ENCODE assay signal across 8 cellular contexts in the genomic region with DNA sequence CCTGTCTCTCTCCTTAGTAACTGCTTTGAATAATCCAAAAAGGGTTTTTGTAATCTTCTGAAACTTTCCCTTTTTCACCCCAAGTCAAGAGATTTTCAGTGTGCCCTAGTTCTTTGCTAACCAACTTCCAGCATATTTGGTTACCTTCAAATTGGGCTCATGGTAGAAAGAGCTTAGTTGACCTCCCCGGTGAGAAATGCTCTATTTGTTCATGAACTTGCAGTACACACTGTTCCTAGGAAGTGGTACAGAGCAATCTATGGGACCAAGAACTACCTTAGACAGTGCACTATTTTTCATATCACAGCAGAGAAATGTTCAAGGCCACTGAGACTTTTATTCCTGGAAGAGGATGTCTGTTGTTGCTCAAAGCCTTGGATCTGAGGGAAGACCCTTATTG. TPM values are rescaled to one million over a fixed set of nuclear protein-coding genes. Genes with fewer than 3 reads are reported as not detected.
A peak's percentile ranks its signal among the peaks of the same experiment; 100 is the strongest.
DNase-seq lines count a peak whose midpoint lies in the region; ATAC-seq, FAIRE-seq and TF ChIP-seq lines count a peak whose summit lies in the region.

No MANE protein-coding gene starts in this region.

- RAD21 ChIA-PET in GM12878 (lab: Charles Lee; ENCODE audit: unreplicated experiment) = interaction anchor here (0.9 to 5.6 kb wide), 3 partner anchors 14 to 38 kb away, joined by 4 to 42 read pairs (median 41); a partner anchor contains a TSS

- no TSS peak for BruUV-seq in GM12878 (replicated peaks; lab: Mats Ljungman, UMichigan)

- H3K9ac ChIP-seq in GM12878 (ENCODE audit: control insufficient read depth, insufficient read depth, low read length) = peak overlapping the region; percentile 60

- H3K9me3 Mint-ChIP-seq in IgD-negative memory B cell = no peaks in the 10 kb centered on the region
- H3K9me3 Mint-ChIP-seq in naive thymus-derived CD4-positive, alpha-beta T cell = no peaks in the 10 kb centered on the region

- peaks cover 24% of the 10 kb centered on the region for H3K4me1 ChIP-seq in GM12878 (ENCODE audit: control insufficient read depth, insufficient read depth, low read length)
- H3K4me1 ChIP-seq in naive thymus-derived CD4-positive, alpha-beta T cell (ENCODE audit: control insufficient read depth in 2 of 2, insufficient read depth in 2 of 2, low read length in 2 of 2) = peaks cover 16 to 18% of the 10 kb centered on the region in 2 donors

- H3K4me1 Mint-ChIP-seq in IgD-negative memory B cell = peaks cover 10 to 21% (median 14%) of the 10 kb centered on the region in 3 donors
- peaks cover 18 to 36% (median 31%) of the 10 kb centered on the region in 7 donors for H3K4me1 Mint-ChIP-seq in naive thymus-derived CD4-positive, alpha-beta T cell

- SMC1A ChIA-PET in GM12878 (lab: Charles Lee; ENCODE audit: uncharacterized antibody, unreplicated experiment) = interaction anchor here (1.5 to 4.8 kb wide), 5 partner anchors 14 to 100 kb away, joined by 4 to 42 read pairs (median 15); a partner anchor contains a TSS

- no peak for TF ChIP-seq POLR2A in GM12878 (IDR thresholded peaks at IDR 0.05; ENCODE audit: low read depth, low read length)

- POLR2A ChIA-PET in AG04449 (lab: Yijun Ruan, JAX) (interaction anchor here (1.2 to 8.8 kb wide), 7 partner anchors 9 to 101 kb away, joined by 4 to 164 read pairs (median 19); a partner anchor contains a TSS), GM12878 (lab: Charles Lee) (interaction anchor here (0.5 to 8.9 kb wide), 7 partner anchors 13 to 222 kb away, joined by 3 to 84 read pairs (median 19); a partner anchor contains a TSS)
- POLR2A ChIA-PET in naive thymus-derived CD4-positive, alpha-beta T cell (lab: Charles Lee) = interaction anchor here (0.8 to 4.4 kb wide), 17 partner anchors 12 to 164 kb away, joined by 3 to 90 read pairs (median 12); a partner anchor contains a TSS

- H3K27ac ChIP-seq in GM12878 (ENCODE audit: control insufficient read depth, insufficient read depth) = peak overlapping the region; percentile 84
- H3K27ac ChIP-seq in naive thymus-derived CD4-positive, alpha-beta T cell (ENCODE audit: low read depth, low read length) = peak overlapping the region; percentile 70

- peak overlapping the region in 2 of 3 donors; percentile 13 to 34 for H3K27ac Mint-ChIP-seq in IgD-negative memory B cell
- H3K27ac Mint-ChIP-seq in naive thymus-derived CD4-positive, alpha-beta T cell = peak overlapping the region; percentile 70 to 99 (median 96)

- peaks cover 41% of the 10 kb centered on the region for H3K79me2 ChIP-seq in GM12878 (ENCODE audit: control insufficient read depth, insufficient read depth, low read length)

- H4K20me1 ChIP-seq in GM12878 (ENCODE audit: control insufficient read depth, insufficient read depth) = no peaks in the 10 kb centered on the region

- H3K4me3 Mint-ChIP-seq in IgD-negative memory B cell = peak overlapping the region in 3 of 4 donors; percentile 34 to 95 (median 87)
- H3K4me3 Mint-ChIP-seq in naive thymus-derived CD4-positive, alpha-beta T cell = peak overlapping the region; percentile 89 to 100 (median 94)

- H3K36me3 ChIP-seq in GM12878 (ENCODE audit: control insufficient read depth in 2 of 2, insufficient read depth in 2 of 2, low read length in 1 of 2) = peaks cover 21 to 30% of the 10 kb centered on the region in 2 experiments
- H3K36me3 ChIP-seq in naive thymus-derived CD4-positive, alpha-beta T cell (ENCODE audit: control insufficient read depth in 2 of 3, insufficient read depth in 3 of 3, low read length in 3 of 3) = peaks cover 13 to 37% (median 18%) of the 10 kb centered on the region in 3 experiments

- 100% methylated on average over 1 of the region's 1 CpG for WGBS in GM12878 (ENCODE audit: insufficient coverage, insufficient replicate concordance, low lambda C conversion rate, missing lambda C conversion rate)

- intact Hi-C loops in GM12878 (cut with micrococcal nuclease; ENCODE audit: unreplicated experiment) = loop anchor here (5.0 kb wide), 1 partner anchor 166 kb away; a partner anchor contains a TSS
- intact Hi-C loops in naive thymus-derived CD4-positive, alpha-beta T cell (cut with micrococcal nuclease) = loop anchor here in 1 of 2 donors (5.0 kb wide), 2 partner anchors 254 to 334 kb away; a partner anchor contains a TSS

- H3K27me3 ChIP-seq in GM12878 (replicated peaks in 1 of 2; ENCODE audit: control insufficient read depth in 2 of 2, insufficient read depth in 2 of 2, low read length in 1 of 2) = no peaks in the 10 kb centered on the region
- no peaks in the 10 kb centered on the region for H3K27me3 ChIP-seq in naive thymus-derived CD4-positive, alpha-beta T cell (ENCODE audit: control insufficient read depth in 2 of 2, insufficient read depth in 2 of 2, low read length in 2 of 2)

- peaks cover 10% of the 10 kb centered on the region for H3K36me3 Mint-ChIP-seq in IgD-negative memory B cell
- peaks cover 9 to 26% (median 11%) of the 10 kb centered on the region in 5 donors for H3K36me3 Mint-ChIP-seq in naive thymus-derived CD4-positive, alpha-beta T cell

- H3K4me3 ChIP-seq in AG04449 (ENCODE audit: low read depth, low read length) (peak overlapping the region; percentile 69), GM12878 (peak overlapping the region; percentile 82)
- H3K4me3 ChIP-seq in naive thymus-derived CD4-positive, alpha-beta T cell (ENCODE audit: low read length) = no peak overlapping the region

- H3K4me2 ChIP-seq in GM12878 (ENCODE audit: control insufficient read depth, insufficient read depth) = peak overlapping the region; percentile 45; the same call in 1 of the 2 replicates

- no peak for DNase-seq in AG04449 (ENCODE audit: low read depth, low spot score)
- no peak for DNase-seq in GM12878 (ENCODE audit: low read depth, low spot score)
- DNase-seq in naive thymus-derived CD4-positive, alpha-beta T cell = no peak
- DNase-seq in NCI-H2029 (lab: John Stamatoyannopoulos, UW) = no peak
- DNase-seq in HT-29 (ENCODE audit: low spot score) = no peak
- no peak for DNase-seq in NCI-H1436 treated with DMSO at 0.1 percent for 48 hours (lab: John Stamatoyannopoulos, UW)

- H3K27me3 Mint-ChIP-seq in IgD-negative memory B cell = no peaks in the 10 kb centered on the region
- no peaks in the 10 kb centered on the region for H3K27me3 Mint-ChIP-seq in naive thymus-derived CD4-positive, alpha-beta T cell

- TF ChIP-seq RAD21 in GM12878 (IDR thresholded peaks at IDR 0.05; ENCODE audit: insufficient read depth, low read depth, low read length) = no peak

- H3K9me3 ChIP-seq in GM12878 (replicated peaks; ENCODE audit: control insufficient read depth, insufficient read depth, low read length) = no peaks in the 10 kb centered on the region
- no peaks in the 10 kb centered on the region for H3K9me3 ChIP-seq in naive thymus-derived CD4-positive, alpha-beta T cell (ENCODE audit: control insufficient read depth in 2 of 3, low read length in 3 of 3)

- CTCF ChIA-PET in AG04449 (lab: Yijun Ruan, JAX) = interaction anchor here (0.9 to 18.1 kb wide), 6 partner anchors 14 to 100 kb away, joined by 3 to 316 read pairs (median 28); a partner anchor contains a TSS
- CTCF ChIA-PET in GM12878 (lab: Yijun Ruan, JAX) = interaction anchor here (1.8 to 9.9 kb wide), 5 partner anchors 15 to 130 kb away, joined by 4 to 173 read pairs (median 22); a partner anchor contains a TSS
- CTCF ChIA-PET in naive thymus-derived CD4-positive, alpha-beta T cell (lab: Charles Lee) = interaction anchor here (1.1 to 5.3 kb wide), 4 partner anchors 15 to 101 kb away, joined by 3 to 40 read pairs (median 18); a partner anchor contains a TSS

- H2AFZ ChIP-seq in GM12878 (ENCODE audit: control insufficient read depth, low read depth, low read length) = no peak overlapping the region

- ATAC-seq in GM12878 (no peak), HG03378 (IDR thresholded peaks at IDR 0.05; ENCODE audit: unreplicated experiment) (no peak)
- no peak for ATAC-seq in naive thymus-derived CD4-positive, alpha-beta T cell

- in situ Hi-C loops in GM12878 (cut with MboI) = no loop called here

- TF ChIP-seq EP300 in GM12878 (IDR thresholded peaks at IDR 0.05; ENCODE audit: borderline replicate concordance in 1 of 2, control insufficient read depth in 1 of 2, low read depth in 2 of 2, low read length in 2 of 2) = no peak

- FAIRE-seq in GM12878 (lab: Jason Lieb, UNC) = no peak

- TF ChIP-seq CTCF in AG04449 (IDR thresholded peaks at IDR 0.05; ENCODE audit: insufficient read depth, low read length, missing control alignments) (no peak), GM12878 (IDR thresholded peaks at IDR 0.05 in 2 of 3, conservative IDR thresholded peaks at IDR 0.05 in 1 of 3; ENCODE audit: control insufficient read depth in 2 of 3, extremely low read depth in 1 of 3, insufficient read depth in 1 of 3, low read depth in 3 of 3, low read length in 3 of 3) (no peak)

RNA-seq across cellular contexts. Expression of a gene that starts 1.7 kb away (rescaled TPM):
- polyA plus RNA-seq in IgD-negative memory B cell = 33.2 TPM
- total RNA-seq in GM12878 (2013; cell fraction: nucleolus; rRNA removed) = 29.4 and 32.9 TPM in 2 replicates
- total RNA-seq in GM12878 (2014; rRNA removed) = 76.5 and 80.4 TPM in 2 replicates
- total RNA-seq in GM12878 (2014; rRNA removed; fragmentation: Illumina TruSeq; extraction: Trizol) = 49.5 and 51.2 TPM in 2 replicates
- total RNA-seq in GM12878 (2021) = 124 and 135 TPM in 2 replicates
- polyA plus RNA-seq in GM12878 (2011; ENCODE audit: low read depth) = 20.1 TPM
- polyA plus RNA-seq in GM12878 (2011; rRNA removed) = 32.5 and 68.4 TPM in 2 replicates
- polyA plus RNA-seq in GM12878 (2011; cell fraction: cytosol; rRNA removed) = 69.1 and 92.3 TPM in 2 replicates
- polyA plus RNA-seq in GM12878 (2011; cell fraction: nucleus; rRNA removed) = 159 and 187 TPM in 2 replicates
- polyA plus RNA-seq in GM12878 (2012) = 40.8 and 41.4 TPM in 2 replicates
- polyA plus RNA-seq in GM12878 (2014; fragmentation: Illumina TruSeq; extraction: Trizol) = 33.9 and 87.5 TPM in 2 replicates
- polyA plus RNA-seq in GM12878 (2014; fragmentation: Nextera tagmentation; extraction: Ambion mirVana) = 1 to 10 TPM; 2.5 to 5.2 TPM
- 68.9 and 77.6 TPM in 2 replicates for polyA plus RNA-seq in GM12878 (2014; rRNA removed)
- polyA plus RNA-seq in GM12878 (2016; fragmentation: Nextera tagmentation; extraction: Ambion mirVana) = 100 to 1,000 TPM; 110 to 112 TPM
- polyA minus RNA-seq in GM12878 (2011; rRNA and poly(A)+ RNA removed) = 97.6 and 110 TPM in 2 replicates
- 31.0 and 39.1 TPM in 2 replicates for polyA minus RNA-seq in GM12878 (2011; cell fraction: cytosol; rRNA and poly(A)+ RNA removed)
- 25.4 and 49.1 TPM in 2 replicates for polyA minus RNA-seq in GM12878 (2011; cell fraction: nucleus; rRNA and poly(A)+ RNA removed)
- 100 to 1,000 TPM in 1 of 5 experiments, 10 to 100 TPM in 4; 58.0 to 134 (median 71.1) TPM for total RNA-seq in naive thymus-derived CD4-positive, alpha-beta T cell
- polyA plus RNA-seq in naive thymus-derived CD4-positive, alpha-beta T cell = 10 to 100 TPM; 51.9 to 71.5 TPM
- 122 and 136 TPM in 2 replicates for total RNA-seq in HT-29 (2014; rRNA removed; shearing (Covaris generic))

RNA-seq across cellular contexts. Expression of a gene that starts 2.5 kb away (rescaled TPM):
- polyA plus RNA-seq in IgD-negative memory B cell = 0.60 TPM
- 43.5 and 44.8 TPM in 2 replicates for total RNA-seq in GM12878 (2013; cell fraction: nucleolus; rRNA removed)
- 112 and 117 TPM in 2 replicates for total RNA-seq in GM12878 (2014; rRNA removed)
- total RNA-seq in GM12878 (2014; rRNA removed; fragmentation: Illumina TruSeq; extraction: Trizol) = 69.1 and 70.8 TPM in 2 replicates
- 68.6 and 72.7 TPM in 2 replicates for total RNA-seq in GM12878 (2021)
- 16.7 TPM for polyA plus RNA-seq in GM12878 (2011; ENCODE audit: low read depth)
- 70.1 and 82.6 TPM in 2 replicates for polyA plus RNA-seq in GM12878 (2011; rRNA removed)
- polyA plus RNA-seq in GM12878 (2011; cell fraction: cytosol; rRNA removed) = 116 and 142 TPM in 2 replicates
- polyA plus RNA-seq in GM12878 (2011; cell fraction: nucleus; rRNA removed) = 188 and 221 TPM in 2 replicates
- 34.8 and 49.7 TPM in 2 replicates for polyA plus RNA-seq in GM12878 (2012)
- 103 and 113 TPM in 2 replicates for polyA plus RNA-seq in GM12878 (2014; fragmentation: Illumina TruSeq; extraction: Trizol)
- polyA plus RNA-seq in GM12878 (2014; fragmentation: Nextera tagmentation; extraction: Ambion mirVana) = 10 to 100 TPM; 34.5 to 47.3 TPM
- 138 and 148 TPM in 2 replicates for polyA plus RNA-seq in GM12878 (2014; rRNA removed)
- polyA plus RNA-seq in GM12878 (2016; fragmentation: Nextera tagmentation; extraction: Ambion mirVana) = 100 to 1,000 TPM; 131 to 132 TPM
- 43.1 and 77.0 TPM in 2 replicates for polyA minus RNA-seq in GM12878 (2011; rRNA and poly(A)+ RNA removed)
- polyA minus RNA-seq in GM12878 (2011; cell fraction: cytosol; rRNA and poly(A)+ RNA removed) = 37.1 and 52.8 TPM in 2 replicates
- 58.0 and 75.9 TPM in 2 replicates for polyA minus RNA-seq in GM12878 (2011; cell fraction: nucleus; rRNA and poly(A)+ RNA removed)
- 10 to 100 TPM in 1 of 5 experiments, 1 to 10 TPM in 3, under 1 TPM in 1; 0.64 to 55.6 (median 1.8) TPM for total RNA-seq in naive thymus-derived CD4-positive, alpha-beta T cell
- polyA plus RNA-seq in naive thymus-derived CD4-positive, alpha-beta T cell = under 1 TPM in 1 of 2 donors, not detected in 1; 0.94 TPM
- total RNA-seq in HT-29 (2014; rRNA removed; shearing (Covaris generic)) = 95.5 and 126 TPM in 2 replicates

RNA-seq across cellular contexts. Expression of a gene that starts 12.9 kb away (rescaled TPM):
- polyA plus RNA-seq in IgD-negative memory B cell = not detected
- total RNA-seq in GM12878 (2013; cell fraction: nucleolus; rRNA removed) = not detected in 2 replicates
- total RNA-seq in GM12878 (2014; rRNA removed) = 0.23 and 0.33 TPM in 2 replicates
- total RNA-seq in GM12878 (2014; rRNA removed; fragmentation: Illumina TruSeq; extraction: Trizol) = 0.23 and 0.58 TPM in 2 replicates
- 0.16 and 0.46 TPM in 2 replicates for total RNA-seq in GM12878 (2021)
- polyA plus RNA-seq in GM12878 (2011; ENCODE audit: low read depth) = 0.76 TPM
- polyA plus RNA-seq in GM12878 (2011; rRNA removed) = 0.05 and 0.12 TPM in 2 replicates
- polyA plus RNA-seq in GM12878 (2011; cell fraction: cytosol; rRNA removed) = 0.12 and 0.20 TPM in 2 replicates
- polyA plus RNA-seq in GM12878 (2011; cell fraction: nucleus; rRNA removed) = 0.37 and 0.41 TPM in 2 replicates
- 1.5 and 1.6 TPM in 2 replicates for polyA plus RNA-seq in GM12878 (2012)
- 0.16 and 0.38 TPM in 2 replicates for polyA plus RNA-seq in GM12878 (2014; fragmentation: Illumina TruSeq; extraction: Trizol)
- under 1 TPM; 0.18 to 0.24 TPM for polyA plus RNA-seq in GM12878 (2014; fragmentation: Nextera tagmentation; extraction: Ambion mirVana)
- polyA plus RNA-seq in GM12878 (2014; rRNA removed) = 0.46 and 0.55 TPM in 2 replicates
- polyA plus RNA-seq in GM12878 (2016; fragmentation: Nextera tagmentation; extraction: Ambion mirVana) = 1 to 10 TPM in 1 of 2 experiments, under 1 TPM in 1; 0.33 to 1.1 TPM
- polyA minus RNA-seq in GM12878 (2011; rRNA and poly(A)+ RNA removed) = not detected in 2 replicates
- not detected in 2 replicates for polyA minus RNA-seq in GM12878 (2011; cell fraction: cytosol; rRNA and poly(A)+ RNA removed)
- polyA minus RNA-seq in GM12878 (2011; cell fraction: nucleus; rRNA and poly(A)+ RNA removed) = not detected in 2 replicates
- 10 to 100 TPM in 2 of 5 experiments, 1 to 10 TPM in 2, under 1 TPM in 1; 0.63 to 11.8 (median 3.2) TPM for total RNA-seq in naive thymus-derived CD4-positive, alpha-beta T cell
- under 1 TPM in 1 of 2 donors, not detected in 1; 0.23 TPM for polyA plus RNA-seq in naive thymus-derived CD4-positive, alpha-beta T cell
- total RNA-seq in HT-29 (2014; rRNA removed; shearing (Covaris generic)) = 0.97 TPM in 1 of 2 replicates, not detected in the other

RNA-seq across cellular contexts. Expression of a gene that starts 13.7 kb away (rescaled TPM):
- polyA plus RNA-seq in IgD-negative memory B cell (490 TPM), GM12878 (2011; rRNA removed) (2,490 and 3,306 TPM in 2 replicates), GM12878 (2014; fragmentation: Illumina TruSeq; extraction: Trizol) (1,383 and 1,555 TPM in 2 replicates), GM12878 (2014; fragmentation: Nextera tagmentation; extraction: Ambion mirVana) (1,000 to 10,000 TPM; 5,044 to 7,349 TPM), GM12878 (2014; rRNA removed) (993 and 1,045 TPM in 2 replicates), GM12878 (2016; fragmentation: Nextera tagmentation; extraction: Ambion mirVana) (1,000 to 10,000 TPM; 1,723 to 1,836 TPM)
- total RNA-seq in GM12878 (2013; cell fraction: nucleolus; rRNA removed) = 241 and 245 TPM in 2 replicates
- total RNA-seq in GM12878 (2014; rRNA removed) (1,631 and 1,672 TPM in 2 replicates), GM12878 (2014; rRNA removed; fragmentation: Illumina TruSeq; extraction: Trizol) (1,031 and 1,059 TPM in 2 replicates), GM12878 (2021) (916 and 925 TPM in 2 replicates)
- polyA plus RNA-seq in GM12878 (2011; ENCODE audit: low read depth) = 983 TPM
- 4,014 and 4,139 TPM in 2 replicates for polyA plus RNA-seq in GM12878 (2011; cell fraction: cytosol; rRNA removed)
- 1,795 and 2,574 TPM in 2 replicates for polyA plus RNA-seq in GM12878 (2011; cell fraction: nucleus; rRNA removed)
- 950 and 1,245 TPM in 2 replicates for polyA plus RNA-seq in GM12878 (2012)
- 2,164 and 3,065 TPM in 2 replicates for polyA minus RNA-seq in GM12878 (2011; rRNA and poly(A)+ RNA removed)
- 419 and 459 TPM in 2 replicates for polyA minus RNA-seq in GM12878 (2011; cell fraction: cytosol; rRNA and poly(A)+ RNA removed)
- 411 and 481 TPM in 2 replicates for polyA minus RNA-seq in GM12878 (2011; cell fraction: nucleus; rRNA and poly(A)+ RNA removed)
- 1,000 to 10,000 TPM in 1 of 5 experiments, 100 to 1,000 TPM in 3, 10 to 100 TPM in 1; 89.7 to 1,293 (median 134) TPM for total RNA-seq in naive thymus-derived CD4-positive, alpha-beta T cell
- polyA plus RNA-seq in naive thymus-derived CD4-positive, alpha-beta T cell = 100 to 1,000 TPM; 330 to 435 TPM
- 1,358 and 1,438 TPM in 2 replicates for total RNA-seq in HT-29 (2014; rRNA removed; shearing (Covaris generic))

RNA-seq across cellular contexts. Expression of a gene that starts 19.5 kb away (rescaled TPM):
- 10.6 TPM for polyA plus RNA-seq in IgD-negative memory B cell
- 0.34 and 0.52 TPM in 2 replicates for total RNA-seq in GM12878 (2013; cell fraction: nucleolus; rRNA removed)
- 4.2 and 5.6 TPM in 2 replicates for total RNA-seq in GM12878 (2014; rRNA removed)
- total RNA-seq in GM12878 (2014; rRNA removed; fragmentation: Illumina TruSeq; extraction: Trizol) = 1.8 and 2.0 TPM in 2 replicates
- total RNA-seq in GM12878 (2021) = 3.4 and 3.9 TPM in 2 replicates
- 0.56 TPM for polyA plus RNA-seq in GM12878 (2011; ENCODE audit: low read depth)
- 0.29 and 0.58 TPM in 2 replicates for polyA plus RNA-seq in GM12878 (2011; rRNA removed)
- polyA plus RNA-seq in GM12878 (2011; cell fraction: cytosol; rRNA removed) = 0.87 and 1.3 TPM in 2 replicates
- 1.1 and 1.2 TPM in 2 replicates for polyA plus RNA-seq in GM12878 (2011; cell fraction: nucleus; rRNA removed)
- polyA plus RNA-seq in GM12878 (2012) = 2.0 and 2.2 TPM in 2 replicates
- polyA plus RNA-seq in GM12878 (2014; fragmentation: Illumina TruSeq; extraction: Trizol) = 0.24 and 0.56 TPM in 2 replicates
- polyA plus RNA-seq in GM12878 (2014; fragmentation: Nextera tagmentation; extraction: Ambion mirVana) = under 1 TPM; 0.08 to 0.24 TPM
- polyA plus RNA-seq in GM12878 (2014; rRNA removed) = 4.9 and 5.6 TPM in 2 replicates
- polyA plus RNA-seq in GM12878 (2016; fragmentation: Nextera tagmentation; extraction: Ambion mirVana) = 1 to 10 TPM; 4.7 to 5.3 TPM
- 0.21 and 0.22 TPM in 2 replicates for polyA minus RNA-seq in GM12878 (2011; rRNA and poly(A)+ RNA removed)
- polyA minus RNA-seq in GM12878 (2011; cell fraction: cytosol; rRNA and poly(A)+ RNA removed) = 0.94 TPM in 1 of 2 replicates, not detected in the other
- 0.73 and 1.1 TPM in 2 replicates for polyA minus RNA-seq in GM12878 (2011; cell fraction: nucleus; rRNA and poly(A)+ RNA removed)
- total RNA-seq in naive thymus-derived CD4-positive, alpha-beta T cell = 10 to 100 TPM in 3 of 5 experiments, 1 to 10 TPM in 2; 5.1 to 20.2 (median 11.2) TPM
- 10 to 100 TPM; 10.8 to 14.5 TPM for polyA plus RNA-seq in naive thymus-derived CD4-positive, alpha-beta T cell
- total RNA-seq in HT-29 (2014; rRNA removed; shearing (Covaris generic)) = 20.2 and 21.0 TPM in 2 replicates
